ENCODE assay signal across 22 cellular contexts in the genomic region with DNA sequence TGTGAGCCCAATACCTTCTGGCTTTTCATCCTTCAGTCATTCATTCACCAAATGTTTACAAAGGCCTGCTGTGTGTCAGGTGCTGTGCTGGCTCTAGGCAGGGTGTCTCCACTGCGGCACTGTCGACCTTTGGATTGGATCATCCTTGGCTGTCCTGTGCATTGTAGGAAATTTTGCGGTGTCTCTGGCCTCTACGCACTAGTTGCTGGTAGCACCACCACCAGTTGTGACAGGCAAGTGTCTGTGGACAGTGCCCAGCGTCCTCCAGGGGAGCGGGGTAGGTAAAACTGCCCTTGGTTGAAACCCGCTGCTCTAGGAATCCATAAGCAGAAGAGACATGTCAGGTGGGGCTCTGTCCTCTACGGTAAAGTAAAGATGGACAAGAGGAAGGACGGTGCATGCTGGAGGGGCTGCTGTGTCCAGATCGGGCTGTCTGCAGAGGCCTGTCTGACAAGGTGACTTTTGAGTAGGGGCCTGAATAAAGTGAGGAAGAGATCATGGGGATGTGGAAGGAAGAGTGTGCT.
"Had no signal": no experiment of that assay in that cellular context is flagged by ENCODE, and none has a peak within 500 bp of the region (broad histone marks: within the 10 kb centered on the region; RNA-seq: fewer than 3 reads in every experiment).

No MANE protein-coding gene starts in this region.

- H3K27ac ChIP-seq: colonic mucosa, neutrophil, prostate gland, right atrium auricular region, sigmoid colon, thoracic aorta, tibial nerve, upper lobe of left lung had no signal

- ATAC-seq: effector memory CD8-positive, alpha-beta T cell; left lobe of liver; naive thymus-derived CD4-positive, alpha-beta T cell; stimulated activated memory B cell treated with anti-CD40 and anti-IgM and Interleukin-4, amounts not matched to agents 10 μg/mL and 1 μg/mL and 100 μg/mL, for 72 hours had no signal

- H3K4me1 ChIP-seq: colonic mucosa had no signal

- FAIRE-seq: frontal cortex, urothelium cell line had no signal

- H3K36me3 ChIP-seq: colonic mucosa, neutrophil, prostate gland, right atrium auricular region, sigmoid colon, tibial nerve, upper lobe of left lung had no signal

- H3K9me3 ChIP-seq: colonic mucosa, neutrophil, prostate gland, right atrium auricular region, sigmoid colon, thoracic aorta, tibial nerve, upper lobe of left lung had no signal

- H3K4me3 ChIP-seq: colonic mucosa, prostate gland, right atrium auricular region, sigmoid colon, thoracic aorta, tibial nerve, upper lobe of left lung had no signal

- DNase-seq: colonic mucosa; dermis blood vessel endothelial cell; effector memory CD8-positive, alpha-beta T cell; hypothalamus; immature natural killer cell; islet precursor cell; mammary epithelial cell; mesendoderm; midbrain; naive thymus-derived CD4-positive, alpha-beta T cell; sigmoid colon; stimulated activated CD4-positive, alpha-beta T cell treated with anti-CD3 and anti-CD28 coated beads, Interleukin-4, amount 100 ng/mL, for 4 hours; upper lobe of left lung had no signal

- H3K27me3 ChIP-seq: colonic mucosa, neutrophil, right atrium auricular region, sigmoid colon, tibial nerve, upper lobe of left lung had no signal
